13 cellular contexts compared by ENCODE assay signal in genomic region chr17:67637901-67638641, GRCh38.
DNase-seq lines count a peak whose midpoint lies in the region; ATAC-seq and TF ChIP-seq lines count a peak whose summit lies in the region.
"Had no signal": no experiment of that assay in that cellular context is flagged by ENCODE, and none has a peak within 500 bp of the region (broad histone marks: within the 10 kb centered on the region; RNA-seq: fewer than 3 reads in every experiment).

No MANE protein-coding gene starts in this region.

- intact Hi-C loops in body of pancreas (cut with DNase I) (no loop called here), stomach (cut with DNase I; ENCODE audit: low total_unique reads) (no loop called here), dorsolateral prefrontal cortex (cut with DNase I) (no loop called here)

- peak overlapping the region; percentile 23 to 77 (median 70) for H3K27ac ChIP-seq in body of pancreas
- peak overlapping the region in 4 of 5 donors; percentile 29 to 74 (median 48) for H3K27ac ChIP-seq in stomach
- H3K27ac ChIP-seq in dorsolateral prefrontal cortex: peak overlapping the region in 9 of 59 donors; percentile 18 to 59 (median 34)
- H3K27ac ChIP-seq: neutrophil had no signal

- H3K27me3 ChIP-seq in body of pancreas: no peaks in the 10 kb centered on the region
- H3K27me3 ChIP-seq in stomach: no peaks in the 10 kb centered on the region
- no peaks in the 10 kb centered on the region for H3K27me3 ChIP-seq in dorsolateral prefrontal cortex
- H3K27me3 ChIP-seq: BE2C, neutrophil had no signal

- peak; percentile 82 for ATAC-seq in body of pancreas

- TF ChIP-seq EP300 in stomach (IDR thresholded peaks at IDR 0.05): no peak

- no peak overlapping the region for H3K4me3 ChIP-seq in body of pancreas
- no peak overlapping the region for H3K4me3 ChIP-seq in stomach
- no peak overlapping the region for H3K4me3 ChIP-seq in dorsolateral prefrontal cortex
- H3K4me3 ChIP-seq: smooth muscle cell had no signal

- H3K36me3 ChIP-seq in body of pancreas (replicated peaks in 1 of 2; ENCODE audit: insufficient read depth in 1 of 2, low read depth in 2 of 2): peaks cover 0 to 4% of the 10 kb centered on the region in 2 donors
- H3K36me3 ChIP-seq in stomach: peaks cover 0 to 13% (median 7%) of the 10 kb centered on the region in 4 donors
- H3K36me3 ChIP-seq: BE2C had no signal

- H3K4me1 ChIP-seq in body of pancreas (peaks cover 52% of the 10 kb centered on the region), stomach (peaks cover 21 to 38% (median 32%) of the 10 kb centered on the region in 4 donors)
- H3K4me1 ChIP-seq: BE2C had no signal

- no peak for TF ChIP-seq CTCF in body of pancreas (IDR thresholded peaks at IDR 0.05)
- TF ChIP-seq CTCF in stomach (IDR thresholded peaks at IDR 0.05): no peak
- no peak for TF ChIP-seq CTCF in dorsolateral prefrontal cortex (IDR thresholded peaks at IDR 0.05 in 54 of 56, conservative IDR thresholded peaks at IDR 0.05 in 2 of 56; ENCODE audit: low read depth in 1 of 56, partially characterized antibody in 56 of 56)

- peak; percentile 100 for DNase-seq in HT-29 (ENCODE audit: low spot score)
- peak; percentile 75 to 90 (median 85) for DNase-seq in body of pancreas
- DNase-seq in kidney tubule cell (ENCODE audit: low spot score): peak; percentile 75
- DNase-seq in stomach: peak; percentile 86
- no peak for DNase-seq in dorsolateral prefrontal cortex
- DNase-seq in SKM-1 treated with dmso at 0.1 percent for 144 hours (lab: John Stamatoyannopoulos, UW; ENCODE audit: unreplicated experiment): no peak
- DNase-seq in NCI-H187 treated with DMSO at 0.1 percent for 48 hours (lab: John Stamatoyannopoulos, UW): no peak
- DNase-seq: activated CD4-positive, alpha-beta T cell treated with anti-CD3 and anti-CD28 coated beads, Interleukin-2, amount 10 ng/mL, durations not matched to agents 7 days and 5 days; BE2C; NCI-H1694; NCI-H774 had no signal

- WGBS in body of pancreas, 2 donors: 44 to 56% methylated on average over 5 to 8 of the region's 8 CpGs
- 55 to 81% (median 63%) methylated on average over 8 of the region's 8 CpGs for WGBS in stomach, 5 donors

- TF ChIP-seq POLR2A in body of pancreas (IDR thresholded peaks at IDR 0.05) (no peak), stomach (IDR thresholded peaks at IDR 0.05) (no peak)

- H3K9me3 ChIP-seq in body of pancreas (no peaks in the 10 kb centered on the region), stomach (no peaks in the 10 kb centered on the region)
- H3K9me3 ChIP-seq: BE2C, neutrophil had no signal

Comparison
In these comparisons a context has a peak if more than half of its experiments do, and no peak if none do; other contexts are left out.
1. DNase-seq: peak in HT-29 (single experiment), body of pancreas (4 of 4), kidney tubule cell (single experiment) and stomach (single experiment); none in dorsolateral prefrontal cortex (0 of 10), SKM-1 treated with dmso at 0.1 percent for 144 hours (single experiment) and NCI-H187 treated with DMSO at 0.1 percent for 48 hours (single experiment).